Comparison of ENCODE assay signal across 8 cellular contexts in the genomic region with DNA sequence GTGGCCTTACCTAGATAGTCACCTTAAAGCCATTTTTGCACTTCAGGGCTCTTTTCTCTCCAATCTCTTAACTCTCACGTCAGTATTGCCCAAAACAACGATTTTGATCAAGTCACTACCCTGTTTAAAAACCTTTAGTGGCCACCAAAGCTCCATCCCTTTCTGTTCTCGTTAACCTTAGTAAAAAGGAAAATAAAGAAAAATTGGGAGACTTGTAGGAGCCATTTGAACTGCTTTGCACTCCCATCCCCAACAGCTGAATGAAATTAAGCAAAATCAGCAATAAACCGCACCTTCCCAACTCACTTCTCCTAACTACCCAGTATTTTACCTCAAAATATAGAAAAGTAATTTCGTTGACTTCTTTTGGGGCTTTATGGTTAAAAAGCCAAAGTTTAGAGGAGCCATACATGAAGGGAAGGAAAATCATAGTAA. TPM values are rescaled to one million over a fixed set of nuclear protein-coding genes. Genes with fewer than 3 reads are reported as not detected.
A peak's percentile ranks its signal among the peaks of the same experiment; 100 is the strongest.
DNase-seq lines count a peak whose midpoint lies in the region; ATAC-seq and TF ChIP-seq lines count a peak whose summit lies in the region.

No MANE protein-coding gene starts in this region.

- peak overlapping the region; percentile 94 to 99 (median 98) for H3K9ac ChIP-seq in BLaER1 treated with 17β-estradiol and CSF1 and Interleukin-3, amounts not matched to agents 10 nM and 100 nM
- peak overlapping the region; percentile 54 for H3K9ac ChIP-seq in NT2/D1 (ENCODE audit: insufficient read length, low read depth)

- no peaks in the 10 kb centered on the region for H3K9me3 ChIP-seq in BLaER1 treated with 17β-estradiol and CSF1 and Interleukin-3, amounts not matched to agents 10 nM and 100 nM (replicated peaks in 1 of 11)
- H3K9me3 ChIP-seq in NT2/D1 (ENCODE audit: insufficient read depth, low read length), result no peaks in the 10 kb centered on the region

- peak overlapping the region; percentile 44 to 83 (median 72) for H3K4me2 ChIP-seq in BLaER1 treated with 17β-estradiol and CSF1 and Interleukin-3, amounts not matched to agents 10 nM and 100 nM

- peaks cover 17% of the 10 kb centered on the region for H3K36me3 Mint-ChIP-seq in effector memory CD8-positive, alpha-beta T cell (ENCODE audit: insufficient read depth)
- H3K36me3 Mint-ChIP-seq in neural crest cell (ENCODE audit: low read depth), result no peaks in the 10 kb centered on the region

- no peak for ATAC-seq in effector memory CD8-positive, alpha-beta T cell (replicated peaks)
- no peak for ATAC-seq in GM18868 (IDR thresholded peaks at IDR 0.05; ENCODE audit: unreplicated experiment)
- no peak for ATAC-seq in HG02759 (IDR thresholded peaks at IDR 0.05; ENCODE audit: unreplicated experiment)
- ATAC-seq in GM21447 (IDR thresholded peaks at IDR 0.05; ENCODE audit: unreplicated experiment), result no peak
- no peak for ATAC-seq in GM18498 (IDR thresholded peaks at IDR 0.05; ENCODE audit: unreplicated experiment)

- H3K4me1 ChIP-seq in BLaER1 treated with 17β-estradiol and CSF1 and Interleukin-3, amounts not matched to agents 10 nM and 100 nM, result peaks cover 18 to 44% (median 27%) of the 10 kb centered on the region in 10 experiments
- peaks cover under 1% of the 10 kb centered on the region for H3K4me1 ChIP-seq in NT2/D1 (ENCODE audit: insufficient read depth, insufficient read length)

- peaks cover 14 to 40% (median 35%) of the 10 kb centered on the region in 11 experiments; a peak in 20 of 22 replicates for H4K20me1 ChIP-seq in BLaER1 treated with 17β-estradiol and CSF1 and Interleukin-3, amounts not matched to agents 10 nM and 100 nM

- peaks cover 0 to 21% (median 5%) of the 10 kb centered on the region in 11 experiments; a peak in 8 of 22 replicates for H3K36me3 ChIP-seq in BLaER1 treated with 17β-estradiol and CSF1 and Interleukin-3, amounts not matched to agents 10 nM and 100 nM
- H3K36me3 ChIP-seq in NT2/D1 (ENCODE audit: insufficient read depth, insufficient read length, low read length), result no peaks in the 10 kb centered on the region

- H3K27me3 Mint-ChIP-seq in effector memory CD8-positive, alpha-beta T cell, result no peaks in the 10 kb centered on the region
- H3K27me3 Mint-ChIP-seq in neural crest cell (ENCODE audit: low read depth), result no peaks in the 10 kb centered on the region

- peak overlapping the region; percentile 86 to 99 (median 97) for H3K27ac ChIP-seq in BLaER1 treated with 17β-estradiol and CSF1 and Interleukin-3, amounts not matched to agents 10 nM and 100 nM

- H3K4me3 Mint-ChIP-seq in effector memory CD8-positive, alpha-beta T cell, result peak overlapping the region; percentile 90 to 93
- H3K4me3 Mint-ChIP-seq in neural crest cell, result peak overlapping the region; percentile 87

- H3K27me3 ChIP-seq in BLaER1 treated with 17β-estradiol and CSF1 and Interleukin-3, amounts not matched to agents 10 nM and 100 nM, result no peaks in the 10 kb centered on the region
- H3K27me3 ChIP-seq in NT2/D1 (ENCODE audit: insufficient read depth, insufficient read length), result no peaks in the 10 kb centered on the region

- H3K4me1 Mint-ChIP-seq in effector memory CD8-positive, alpha-beta T cell (ENCODE audit: low read depth in 2 of 2), result peaks cover 30 to 37% of the 10 kb centered on the region in 2 donors
- H3K4me1 Mint-ChIP-seq in neural crest cell, result peaks cover 38% of the 10 kb centered on the region

- H3K27ac Mint-ChIP-seq in effector memory CD8-positive, alpha-beta T cell, result peak overlapping the region; percentile 94 to 95
- no peak overlapping the region for H3K27ac Mint-ChIP-seq in neural crest cell (ENCODE audit: unreplicated experiment)

- DNase-seq in NT2/D1 (ENCODE audit: low read depth, low spot score) (no peak), neural crest cell (ENCODE audit: low read depth, low spot score) (no peak)
- DNase-seq in effector memory CD8-positive, alpha-beta T cell, result no peak

- H3K9me3 Mint-ChIP-seq in effector memory CD8-positive, alpha-beta T cell, result no peaks in the 10 kb centered on the region
- H3K9me3 Mint-ChIP-seq in neural crest cell, result no peaks in the 10 kb centered on the region

- peak overlapping the region; percentile 83 to 99 (median 96) for H3K4me3 ChIP-seq in BLaER1 treated with 17β-estradiol and CSF1 and Interleukin-3, amounts not matched to agents 10 nM and 100 nM
- H3K4me3 ChIP-seq in NT2/D1 (ENCODE audit: insufficient read length, low read depth), result peak overlapping the region; percentile 89

- TF ChIP-seq CTCF in neural crest cell (conservative IDR thresholded peaks at IDR 0.05), result no peak

RNA-seq across cellular contexts. Expression of a gene that starts 0.7 kb away (rescaled TPM):
- 63.2 and 64.9 TPM in 2 replicates for total RNA-seq in neural crest cell
